9 cellular contexts compared by ENCODE assay signal in the genomic region with DNA sequence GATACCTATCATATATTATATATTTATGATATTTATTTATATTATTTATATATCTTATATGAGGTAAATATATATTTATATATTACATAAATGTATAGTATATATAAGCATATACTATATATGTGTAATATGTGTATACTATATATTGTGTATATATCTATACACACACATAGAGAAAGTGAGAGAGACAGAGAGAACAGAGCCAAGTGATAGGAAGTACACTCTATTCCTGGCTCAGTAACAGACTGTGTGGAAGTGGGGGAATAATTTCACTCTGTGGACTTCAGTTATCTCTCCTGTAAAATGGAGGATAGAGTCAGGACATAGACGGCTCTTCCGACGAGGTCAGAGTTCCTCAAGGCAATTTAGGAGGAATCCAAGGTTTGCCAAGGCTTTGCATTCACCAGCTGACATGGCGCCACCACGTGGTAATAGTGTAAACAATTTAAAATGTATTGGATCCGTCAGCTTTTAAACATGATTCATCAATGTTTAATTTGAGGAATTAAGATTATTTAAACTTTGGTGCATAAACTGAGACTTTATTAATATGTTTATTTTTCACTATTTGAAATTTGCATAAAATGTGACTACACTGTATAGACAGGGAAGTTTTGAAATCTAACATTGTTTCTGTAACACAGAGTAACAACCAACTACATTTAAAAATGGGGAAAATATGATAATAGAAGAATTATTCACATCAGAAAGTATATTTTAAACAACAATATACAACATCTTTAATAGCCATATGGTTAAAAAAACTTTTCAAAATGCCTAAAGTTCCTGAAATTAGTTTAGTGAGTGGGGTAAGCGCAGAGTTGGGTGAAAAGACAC.
DNase-seq lines count a peak whose midpoint lies in the region; ATAC-seq, FAIRE-seq and TF ChIP-seq lines count a peak whose summit lies in the region.
"Had no signal": no experiment of that assay in that cellular context is flagged by ENCODE, and none has a peak within 500 bp of the region (broad histone marks: within the 10 kb centered on the region; RNA-seq: fewer than 3 reads in every experiment).

No MANE protein-coding gene starts in this region.

- FAIRE-seq in GM18507 (lab: Jason Lieb, UNC) = peak; percentile 94

- no peaks in the 10 kb centered on the region; the same call in 1 of the 2 replicates for H3K27me3 ChIP-seq in BJ (ENCODE audit: control insufficient read depth, insufficient read depth, low read length)
- no peaks in the 10 kb centered on the region for H3K27me3 ChIP-seq in OCI-LY1 (ENCODE audit: insufficient read depth, low read length)
- peaks cover 40% of the 10 kb centered on the region for H3K27me3 ChIP-seq in left ventricle myocardium inferior (ENCODE audit: low read depth)
- H3K27me3 ChIP-seq in smooth muscle cell (ENCODE audit: low read depth) = no peaks in the 10 kb centered on the region
- no peaks in the 10 kb centered on the region for H3K27me3 ChIP-seq in uterus

- no peak overlapping the region for H3K4me3 Mint-ChIP-seq in activated T-helper 17 cell treated with anti-CD3 and anti-CD28 coated beads, Interleukin-2, amount 50 U/mL, for 72 hours
- H3K4me3 Mint-ChIP-seq: stimulated activated naive CD8-positive, alpha-beta T cell treated with anti-CD3 and anti-CD28 coated beads, Interleukin-15, Interleukin-2, amounts not matched to agents 100 ng/mL and 50 ng/mL, for 24 hours had no signal

- H3K9me3 ChIP-seq in OCI-LY1 (ENCODE audit: low read length) = no peaks in the 10 kb centered on the region
- no peaks in the 10 kb centered on the region for H3K9me3 ChIP-seq in left ventricle myocardium inferior (replicated peaks)
- H3K9me3 ChIP-seq in smooth muscle cell (replicated peaks; ENCODE audit: low read depth) = no peaks in the 10 kb centered on the region
- H3K9me3 ChIP-seq in uterus = no peaks in the 10 kb centered on the region

- TF ChIP-seq CTCF in BJ (IDR thresholded peaks at IDR 0.05; ENCODE audit: insufficient read depth, low read depth, low read length) (peak; percentile 56), OCI-LY1 (IDR thresholded peaks at IDR 0.05; ENCODE audit: low read length) (peak; percentile 79), left ventricle myocardium inferior (IDR thresholded peaks at IDR 0.05; ENCODE audit: borderline replicate concordance) (peak; percentile 58), smooth muscle cell (IDR thresholded peaks at IDR 0.05; ENCODE audit: borderline replicate concordance, insufficient read depth, poor library complexity, severe bottlenecking) (peak; percentile 66), uterus (IDR thresholded peaks at IDR 0.05) (peak in 1 of 4 experiments; percentile 41)

- H3K36me3 ChIP-seq in BJ (ENCODE audit: control insufficient read depth, insufficient read depth, low read length) (no peaks in the 10 kb centered on the region), OCI-LY1 (ENCODE audit: insufficient read depth, low read length) (no peaks in the 10 kb centered on the region), left ventricle myocardium inferior (no peaks in the 10 kb centered on the region), smooth muscle cell (ENCODE audit: low read depth) (no peaks in the 10 kb centered on the region), uterus (no peaks in the 10 kb centered on the region)

- CTCF ChIA-PET in BJ (lab: Yijun Ruan, JAX) = interaction anchor here (0.8 to 1.1 kb wide), 4 partner anchors 14 to 338 kb away, joined by 3 to 4 read pairs (median 3); no protein-coding TSS in a partner anchor

- no peak overlapping the region for H3K4me2 ChIP-seq in OCI-LY1 (ENCODE audit: low read length)
- peak overlapping the region; percentile 79 for H3K4me2 ChIP-seq in smooth muscle cell

- H3K4me3 ChIP-seq in BJ (ENCODE audit: low read depth, low read length) (no peak overlapping the region), OCI-LY1 (ENCODE audit: low read depth, low read length, poor library complexity, severe bottlenecking) (no peak overlapping the region), left ventricle myocardium inferior (no peak overlapping the region), smooth muscle cell (peak overlapping the region; percentile 34), uterus (no peak overlapping the region)

- H3K9me3 Mint-ChIP-seq in activated T-helper 17 cell treated with anti-CD3 and anti-CD28 coated beads, Interleukin-2, amount 50 U/mL, for 72 hours = no peaks in the 10 kb centered on the region
- H3K9me3 Mint-ChIP-seq: stimulated activated naive CD8-positive, alpha-beta T cell treated with anti-CD3 and anti-CD28 coated beads, Interleukin-15, Interleukin-2, amounts not matched to agents 100 ng/mL and 50 ng/mL, for 24 hours had no signal

- no peak overlapping the region for H3K27ac ChIP-seq in OCI-LY1 (ENCODE audit: low read depth, low read length, poor library complexity, severe bottlenecking)
- H3K27ac ChIP-seq in left ventricle myocardium inferior (replicated peaks) = no peak overlapping the region
- no peak overlapping the region for H3K27ac ChIP-seq in smooth muscle cell (ENCODE audit: low read depth)
- H3K27ac ChIP-seq in uterus = no peak overlapping the region

- ATAC-seq in HG03280 (IDR thresholded peaks at IDR 0.05; ENCODE audit: unreplicated experiment) = peak; percentile 74
- peak; percentile 49 for ATAC-seq in activated T-helper 17 cell treated with anti-CD3 and anti-CD28 coated beads, Interleukin-2, amount 50 U/mL, for 72 hours (replicated peaks)

- H4K20me1 ChIP-seq in OCI-LY1 (ENCODE audit: insufficient read depth, low read length) (no peaks in the 10 kb centered on the region), smooth muscle cell (ENCODE audit: low read depth) (no peaks in the 10 kb centered on the region)

- no peak overlapping the region for H3K9ac ChIP-seq in OCI-LY1 (ENCODE audit: low read length)
- H3K9ac ChIP-seq in smooth muscle cell (ENCODE audit: low read depth) = no peak overlapping the region

- TF ChIP-seq POLR2A in uterus (IDR thresholded peaks at IDR 0.05) = no peak

- intact Hi-C loops in left ventricle myocardium inferior (cut with micrococcal nuclease) = no loop called here
- intact Hi-C loops in uterus (cut with DNase I; ENCODE audit: low total_unique reads) = no loop called here

- H3K79me2 ChIP-seq in OCI-LY1 (ENCODE audit: insufficient read depth, low read length) (no peaks in the 10 kb centered on the region), smooth muscle cell (ENCODE audit: low read depth) (no peaks in the 10 kb centered on the region)

- POLR2A ChIA-PET in BJ (lab: Charles Lee) = no interaction called here

- H3F3A ChIP-seq in OCI-LY1 (ENCODE audit: insufficient read depth, low read length) (no peaks in the 10 kb centered on the region), smooth muscle cell (ENCODE audit: low read depth) (no peaks in the 10 kb centered on the region)

- H3K36me3 Mint-ChIP-seq in activated T-helper 17 cell treated with anti-CD3 and anti-CD28 coated beads, Interleukin-2, amount 50 U/mL, for 72 hours (ENCODE audit: low read depth) = no peaks in the 10 kb centered on the region

- H3K4me1 Mint-ChIP-seq in activated T-helper 17 cell treated with anti-CD3 and anti-CD28 coated beads, Interleukin-2, amount 50 U/mL, for 72 hours = no peaks in the 10 kb centered on the region

- H2AFZ ChIP-seq in OCI-LY1 (ENCODE audit: low read length) = no peak overlapping the region
- peak overlapping the region; percentile 90 for H2AFZ ChIP-seq in smooth muscle cell (ENCODE audit: low read depth)

- H3K27me3 Mint-ChIP-seq in activated T-helper 17 cell treated with anti-CD3 and anti-CD28 coated beads, Interleukin-2, amount 50 U/mL, for 72 hours = peaks cover 18% of the 10 kb centered on the region

- WGBS in smooth muscle cell (ENCODE audit: low lambda C conversion rate) = 19% methylated on average over 7 of the region's 7 CpGs

- H3K4me1 ChIP-seq in OCI-LY1 (ENCODE audit: insufficient read depth, low read length, severe bottlenecking) (no peaks in the 10 kb centered on the region), left ventricle myocardium inferior (no peaks in the 10 kb centered on the region), smooth muscle cell (ENCODE audit: low read depth) (no peaks in the 10 kb centered on the region), uterus (no peaks in the 10 kb centered on the region)

- H3K9me2 ChIP-seq in OCI-LY1 (ENCODE audit: low read depth, low read length) = no peaks in the 10 kb centered on the region

- DNase-seq in BJ (ENCODE audit: low read depth) (no peak), GM18507 (ENCODE audit: extremely low spot score, insufficient read length, low read depth) (no peak), left ventricle myocardium inferior (no peak), smooth muscle cell (lab: John Stamatoyannopoulos, UW; ENCODE audit: unreplicated experiment) (no peak), uterus (no peak)

- no peak overlapping the region for H3K27ac Mint-ChIP-seq in activated T-helper 17 cell treated with anti-CD3 and anti-CD28 coated beads, Interleukin-2, amount 50 U/mL, for 72 hours
- H3K27ac Mint-ChIP-seq: stimulated activated naive CD8-positive, alpha-beta T cell treated with anti-CD3 and anti-CD28 coated beads, Interleukin-15, Interleukin-2, amounts not matched to agents 100 ng/mL and 50 ng/mL, for 24 hours had no signal
